3 cellular contexts compared by ENCODE assay signal in the genomic region with DNA sequence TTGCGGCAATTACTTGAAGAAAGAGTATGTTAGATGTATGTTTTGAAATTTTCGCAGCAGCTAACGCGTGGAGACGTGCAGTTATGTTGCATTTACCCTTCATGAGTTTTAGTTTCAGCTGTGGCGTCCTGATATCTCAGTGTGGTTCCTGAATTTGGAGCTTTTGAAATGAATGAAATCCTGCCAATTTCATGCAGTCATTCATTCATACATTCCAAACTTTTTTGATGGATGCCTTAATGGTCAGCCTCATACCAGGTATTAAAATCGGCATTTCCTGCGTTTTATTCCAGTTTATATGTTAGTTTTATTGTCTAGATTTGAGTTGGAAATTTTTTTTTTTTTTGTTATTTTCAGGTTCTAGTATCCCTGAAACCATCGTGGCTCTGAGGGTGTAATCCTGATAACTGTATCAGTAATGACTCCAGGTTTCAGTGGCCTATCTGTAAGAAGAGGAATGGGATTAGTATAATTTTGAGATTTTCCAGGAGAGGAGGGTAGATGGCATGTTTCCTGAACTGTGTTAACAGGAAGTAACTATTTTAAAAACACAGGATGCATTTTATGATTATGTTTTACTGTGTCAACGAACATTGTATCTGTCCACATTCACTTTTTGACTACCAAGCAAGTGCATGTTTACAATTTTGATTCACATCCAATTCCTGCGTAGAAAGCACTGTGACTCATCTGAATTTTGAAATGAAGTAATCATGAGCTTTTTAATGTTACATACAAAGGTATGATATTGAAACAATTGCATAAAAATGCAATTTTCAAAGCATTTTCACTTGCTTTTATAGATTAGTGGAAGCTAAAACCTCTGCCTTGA.
TF ChIP-seq lines count a peak whose summit lies in the region.

No MANE protein-coding gene starts in this region.

TF ChIP-seq in Ishikawa, 13 proteins besides CTCF, POLR2A, EP300 and RAD21:
- TF ChIP-seq CREB1 (IDR thresholded peaks at IDR 0.05; ENCODE audit: low read depth), result no peak
- TF ChIP-seq ZBTB7A (IDR thresholded peaks at IDR 0.05; ENCODE audit: low read depth), result no peak
- TF ChIP-seq FOXM1 (IDR thresholded peaks at IDR 0.05; ENCODE audit: borderline replicate concordance, low read depth), result no peak
- TF ChIP-seq, protein P1, sequence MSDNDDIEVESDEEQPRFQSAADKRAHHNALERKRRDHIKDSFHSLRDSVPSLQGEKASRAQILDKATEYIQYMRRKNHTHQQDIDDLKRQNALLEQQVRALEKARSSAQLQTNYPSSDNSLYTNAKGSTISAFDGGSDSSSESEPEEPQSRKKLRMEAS (IDR thresholded peaks at IDR 0.05), result peak; percentile 17; the same call in 1 of the 2 replicates
- TF ChIP-seq TCF12 (IDR thresholded peaks at IDR 0.05; ENCODE audit: low read depth), result no peak
- TF ChIP-seq, protein P2, sequence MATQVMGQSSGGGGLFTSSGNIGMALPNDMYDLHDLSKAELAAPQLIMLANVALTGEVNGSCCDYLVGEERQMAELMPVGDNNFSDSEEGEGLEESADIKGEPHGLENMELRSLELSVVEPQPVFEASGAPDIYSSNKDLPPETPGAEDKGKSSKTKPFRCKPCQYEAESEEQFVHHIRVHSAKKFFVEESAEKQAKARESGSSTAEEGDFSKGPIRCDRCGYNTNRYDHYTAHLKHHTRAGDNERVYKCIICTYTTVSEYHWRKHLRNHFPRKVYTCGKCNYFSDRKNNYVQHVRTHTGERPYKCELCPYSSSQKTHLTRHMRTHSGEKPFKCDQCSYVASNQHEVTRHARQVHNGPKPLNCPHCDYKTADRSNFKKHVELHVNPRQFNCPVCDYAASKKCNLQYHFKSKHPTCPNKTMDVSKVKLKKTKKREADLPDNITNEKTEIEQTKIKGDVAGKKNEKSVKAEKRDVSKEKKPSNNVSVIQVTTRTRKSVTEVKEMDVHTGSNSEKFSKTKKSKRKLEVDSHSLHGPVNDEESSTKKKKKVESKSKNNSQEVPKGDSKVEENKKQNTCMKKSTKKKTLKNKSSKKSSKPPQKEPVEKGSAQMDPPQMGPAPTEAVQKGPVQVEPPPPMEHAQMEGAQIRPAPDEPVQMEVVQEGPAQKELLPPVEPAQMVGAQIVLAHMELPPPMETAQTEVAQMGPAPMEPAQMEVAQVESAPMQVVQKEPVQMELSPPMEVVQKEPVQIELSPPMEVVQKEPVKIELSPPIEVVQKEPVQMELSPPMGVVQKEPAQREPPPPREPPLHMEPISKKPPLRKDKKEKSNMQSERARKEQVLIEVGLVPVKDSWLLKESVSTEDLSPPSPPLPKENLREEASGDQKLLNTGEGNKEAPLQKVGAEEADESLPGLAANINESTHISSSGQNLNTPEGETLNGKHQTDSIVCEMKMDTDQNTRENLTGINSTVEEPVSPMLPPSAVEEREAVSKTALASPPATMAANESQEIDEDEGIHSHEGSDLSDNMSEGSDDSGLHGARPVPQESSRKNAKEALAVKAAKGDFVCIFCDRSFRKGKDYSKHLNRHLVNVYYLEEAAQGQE (IDR thresholded peaks at IDR 0.05; ENCODE audit: low read depth), result no peak
- no peak for TF ChIP-seq EGR1 (IDR thresholded peaks at IDR 0.05)
- 0 out of 2 replicates have a peak, but pooled peaks have one; percentile 3 for TF ChIP-seq NFIC (IDR thresholded peaks at IDR 0.05)
- TF ChIP-seq CEBPB (IDR thresholded peaks at IDR 0.05), result no peak
- no peak for TF ChIP-seq TEAD4 (IDR thresholded peaks at IDR 0.05)
- no peak for TF ChIP-seq TAF1 (IDR thresholded peaks at IDR 0.05; ENCODE audit: low read depth)

TF ChIP-seq in K562, 482 proteins besides CTCF, POLR2A, EP300 and RAD21 (continues in another document):
- TF ChIP-seq, protein P3, sequence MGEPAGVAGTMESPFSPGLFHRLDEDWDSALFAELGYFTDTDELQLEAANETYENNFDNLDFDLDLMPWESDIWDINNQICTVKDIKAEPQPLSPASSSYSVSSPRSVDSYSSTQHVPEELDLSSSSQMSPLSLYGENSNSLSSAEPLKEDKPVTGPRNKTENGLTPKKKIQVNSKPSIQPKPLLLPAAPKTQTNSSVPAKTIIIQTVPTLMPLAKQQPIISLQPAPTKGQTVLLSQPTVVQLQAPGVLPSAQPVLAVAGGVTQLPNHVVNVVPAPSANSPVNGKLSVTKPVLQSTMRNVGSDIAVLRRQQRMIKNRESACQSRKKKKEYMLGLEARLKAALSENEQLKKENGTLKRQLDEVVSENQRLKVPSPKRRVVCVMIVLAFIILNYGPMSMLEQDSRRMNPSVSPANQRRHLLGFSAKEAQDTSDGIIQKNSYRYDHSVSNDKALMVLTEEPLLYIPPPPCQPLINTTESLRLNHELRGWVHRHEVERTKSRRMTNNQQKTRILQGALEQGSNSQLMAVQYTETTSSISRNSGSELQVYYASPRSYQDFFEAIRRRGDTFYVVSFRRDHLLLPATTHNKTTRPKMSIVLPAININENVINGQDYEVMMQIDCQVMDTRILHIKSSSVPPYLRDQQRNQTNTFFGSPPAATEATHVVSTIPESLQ (CRISPR knock-in tag; IDR thresholded peaks at IDR 0.05), result no peak
- TF ChIP-seq MAZ (CRISPR knock-in tag; conservative IDR thresholded peaks at IDR 0.05 in 1 of 2, IDR thresholded peaks at IDR 0.05 in 1 of 2) (0 out of 4 replicates have a peak, but pooled peaks of 1 of the 2 experiments have one; percentile 15), RHOXF2B (CRISPR knock-in tag; conservative IDR thresholded peaks at IDR 0.05) (no peak), TAF7 (tag; IDR thresholded peaks at IDR 0.05) (no peak), POLR3G (IDR thresholded peaks at IDR 0.05; ENCODE audit: extremely low read depth, insufficient read length, insufficient replicate concordance) (no peak), KLF6 (CRISPR knock-in tag; IDR thresholded peaks at IDR 0.05; ENCODE audit: borderline replicate concordance) (no peak), NCOA2 (IDR thresholded peaks at IDR 0.05; ENCODE audit: partially characterized antibody in 2 of 2) (no peak)
- TF ChIP-seq, protein P4, sequence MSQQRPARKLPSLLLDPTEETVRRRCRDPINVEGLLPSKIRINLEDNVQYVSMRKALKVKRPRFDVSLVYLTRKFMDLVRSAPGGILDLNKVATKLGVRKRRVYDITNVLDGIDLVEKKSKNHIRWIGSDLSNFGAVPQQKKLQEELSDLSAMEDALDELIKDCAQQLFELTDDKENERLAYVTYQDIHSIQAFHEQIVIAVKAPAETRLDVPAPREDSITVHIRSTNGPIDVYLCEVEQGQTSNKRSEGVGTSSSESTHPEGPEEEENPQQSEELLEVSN (IDR thresholded peaks at IDR 0.05; ENCODE audit: borderline replicate concordance in 1 of 2, extremely low read depth in 1 of 2, insufficient read depth in 1 of 2, insufficient read length in 1 of 2, low read depth in 1 of 2, low read length in 1 of 2, poor library complexity in 1 of 2, severe bottlenecking in 1 of 2), result peak in 1 of 2 experiments; percentile 2
- TF ChIP-seq, protein P5, sequence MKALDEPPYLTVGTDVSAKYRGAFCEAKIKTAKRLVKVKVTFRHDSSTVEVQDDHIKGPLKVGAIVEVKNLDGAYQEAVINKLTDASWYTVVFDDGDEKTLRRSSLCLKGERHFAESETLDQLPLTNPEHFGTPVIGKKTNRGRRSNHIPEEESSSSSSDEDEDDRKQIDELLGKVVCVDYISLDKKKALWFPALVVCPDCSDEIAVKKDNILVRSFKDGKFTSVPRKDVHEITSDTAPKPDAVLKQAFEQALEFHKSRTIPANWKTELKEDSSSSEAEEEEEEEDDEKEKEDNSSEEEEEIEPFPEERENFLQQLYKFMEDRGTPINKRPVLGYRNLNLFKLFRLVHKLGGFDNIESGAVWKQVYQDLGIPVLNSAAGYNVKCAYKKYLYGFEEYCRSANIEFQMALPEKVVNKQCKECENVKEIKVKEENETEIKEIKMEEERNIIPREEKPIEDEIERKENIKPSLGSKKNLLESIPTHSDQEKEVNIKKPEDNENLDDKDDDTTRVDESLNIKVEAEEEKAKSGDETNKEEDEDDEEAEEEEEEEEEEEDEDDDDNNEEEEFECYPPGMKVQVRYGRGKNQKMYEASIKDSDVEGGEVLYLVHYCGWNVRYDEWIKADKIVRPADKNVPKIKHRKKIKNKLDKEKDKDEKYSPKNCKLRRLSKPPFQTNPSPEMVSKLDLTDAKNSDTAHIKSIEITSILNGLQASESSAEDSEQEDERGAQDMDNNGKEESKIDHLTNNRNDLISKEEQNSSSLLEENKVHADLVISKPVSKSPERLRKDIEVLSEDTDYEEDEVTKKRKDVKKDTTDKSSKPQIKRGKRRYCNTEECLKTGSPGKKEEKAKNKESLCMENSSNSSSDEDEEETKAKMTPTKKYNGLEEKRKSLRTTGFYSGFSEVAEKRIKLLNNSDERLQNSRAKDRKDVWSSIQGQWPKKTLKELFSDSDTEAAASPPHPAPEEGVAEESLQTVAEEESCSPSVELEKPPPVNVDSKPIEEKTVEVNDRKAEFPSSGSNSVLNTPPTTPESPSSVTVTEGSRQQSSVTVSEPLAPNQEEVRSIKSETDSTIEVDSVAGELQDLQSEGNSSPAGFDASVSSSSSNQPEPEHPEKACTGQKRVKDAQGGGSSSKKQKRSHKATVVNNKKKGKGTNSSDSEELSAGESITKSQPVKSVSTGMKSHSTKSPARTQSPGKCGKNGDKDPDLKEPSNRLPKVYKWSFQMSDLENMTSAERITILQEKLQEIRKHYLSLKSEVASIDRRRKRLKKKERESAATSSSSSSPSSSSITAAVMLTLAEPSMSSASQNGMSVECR (CRISPR knock-in tag; IDR thresholded peaks at IDR 0.05), result no peak

TF ChIP-seq in HepG2, 621 proteins besides CTCF, POLR2A, EP300 and RAD21 (continues in another document):
- TF ChIP-seq, protein P6, sequence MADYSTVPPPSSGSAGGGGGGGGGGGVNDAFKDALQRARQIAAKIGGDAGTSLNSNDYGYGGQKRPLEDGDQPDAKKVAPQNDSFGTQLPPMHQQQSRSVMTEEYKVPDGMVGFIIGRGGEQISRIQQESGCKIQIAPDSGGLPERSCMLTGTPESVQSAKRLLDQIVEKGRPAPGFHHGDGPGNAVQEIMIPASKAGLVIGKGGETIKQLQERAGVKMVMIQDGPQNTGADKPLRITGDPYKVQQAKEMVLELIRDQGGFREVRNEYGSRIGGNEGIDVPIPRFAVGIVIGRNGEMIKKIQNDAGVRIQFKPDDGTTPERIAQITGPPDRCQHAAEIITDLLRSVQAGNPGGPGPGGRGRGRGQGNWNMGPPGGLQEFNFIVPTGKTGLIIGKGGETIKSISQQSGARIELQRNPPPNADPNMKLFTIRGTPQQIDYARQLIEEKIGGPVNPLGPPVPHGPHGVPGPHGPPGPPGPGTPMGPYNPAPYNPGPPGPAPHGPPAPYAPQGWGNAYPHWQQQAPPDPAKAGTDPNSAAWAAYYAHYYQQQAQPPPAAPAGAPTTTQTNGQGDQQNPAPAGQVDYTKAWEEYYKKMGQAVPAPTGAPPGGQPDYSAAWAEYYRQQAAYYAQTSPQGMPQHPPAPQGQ (CRISPR knock-in tag; IDR thresholded peaks at IDR 0.05; ENCODE audit: borderline replicate concordance), result no peak
- TF ChIP-seq SP5 (CRISPR knock-in tag; IDR thresholded peaks at IDR 0.05; ENCODE audit: borderline replicate concordance, low read depth), result 0 out of 2 replicates have a peak, but pooled peaks have one; percentile 12
- no peak for TF ChIP-seq FOXA1 (IDR thresholded peaks at IDR 0.05)
- TF ChIP-seq FOXA1 (CRISPR knock-in tag; IDR thresholded peaks at IDR 0.05), result 0 out of 2 replicates have a peak, but pooled peaks have one; percentile 35
- TF ChIP-seq ZNF772 (CRISPR knock-in tag; IDR thresholded peaks at IDR 0.05), result no peak
- TF ChIP-seq, protein P7, sequence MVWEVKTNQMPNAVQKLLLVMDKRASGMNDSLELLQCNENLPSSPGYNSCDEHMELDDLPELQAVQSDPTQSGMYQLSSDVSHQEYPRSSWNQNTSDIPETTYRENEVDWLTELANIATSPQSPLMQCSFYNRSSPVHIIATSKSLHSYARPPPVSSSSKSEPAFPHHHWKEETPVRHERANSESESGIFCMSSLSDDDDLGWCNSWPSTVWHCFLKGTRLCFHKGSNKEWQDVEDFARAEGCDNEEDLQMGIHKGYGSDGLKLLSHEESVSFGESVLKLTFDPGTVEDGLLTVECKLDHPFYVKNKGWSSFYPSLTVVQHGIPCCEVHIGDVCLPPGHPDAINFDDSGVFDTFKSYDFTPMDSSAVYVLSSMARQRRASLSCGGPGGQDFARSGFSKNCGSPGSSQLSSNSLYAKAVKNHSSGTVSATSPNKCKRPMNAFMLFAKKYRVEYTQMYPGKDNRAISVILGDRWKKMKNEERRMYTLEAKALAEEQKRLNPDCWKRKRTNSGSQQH (CRISPR knock-in tag; IDR thresholded peaks at IDR 0.05; ENCODE audit: low read depth), result 0 out of 2 replicates have a peak, but pooled peaks have one; percentile 7
- peak; percentile 69 for TF ChIP-seq ZNF24 (IDR thresholded peaks at IDR 0.05)
- TF ChIP-seq, protein P8, sequence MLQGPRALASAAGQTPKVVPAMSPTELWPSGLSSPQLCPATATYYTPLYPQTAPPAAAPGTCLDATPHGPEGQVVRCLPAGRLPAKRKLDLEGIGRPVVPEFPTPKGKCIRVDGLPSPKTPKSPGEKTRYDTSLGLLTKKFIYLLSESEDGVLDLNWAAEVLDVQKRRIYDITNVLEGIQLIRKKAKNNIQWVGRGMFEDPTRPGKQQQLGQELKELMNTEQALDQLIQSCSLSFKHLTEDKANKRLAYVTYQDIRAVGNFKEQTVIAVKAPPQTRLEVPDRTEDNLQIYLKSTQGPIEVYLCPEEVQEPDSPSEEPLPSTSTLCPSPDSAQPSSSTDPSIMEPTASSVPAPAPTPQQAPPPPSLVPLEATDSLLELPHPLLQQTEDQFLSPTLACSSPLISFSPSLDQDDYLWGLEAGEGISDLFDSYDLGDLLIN (CRISPR knock-in tag; IDR thresholded peaks at IDR 0.05; ENCODE audit: borderline replicate concordance), result no peak
- peak; percentile 48 for TF ChIP-seq FOXA3 (CRISPR knock-in tag; IDR thresholded peaks at IDR 0.05)
- peak; percentile 9; the same call in 1 of the 2 replicates for TF ChIP-seq ELF3 (CRISPR knock-in tag; IDR thresholded peaks at IDR 0.05)
- TF ChIP-seq, protein P9, sequence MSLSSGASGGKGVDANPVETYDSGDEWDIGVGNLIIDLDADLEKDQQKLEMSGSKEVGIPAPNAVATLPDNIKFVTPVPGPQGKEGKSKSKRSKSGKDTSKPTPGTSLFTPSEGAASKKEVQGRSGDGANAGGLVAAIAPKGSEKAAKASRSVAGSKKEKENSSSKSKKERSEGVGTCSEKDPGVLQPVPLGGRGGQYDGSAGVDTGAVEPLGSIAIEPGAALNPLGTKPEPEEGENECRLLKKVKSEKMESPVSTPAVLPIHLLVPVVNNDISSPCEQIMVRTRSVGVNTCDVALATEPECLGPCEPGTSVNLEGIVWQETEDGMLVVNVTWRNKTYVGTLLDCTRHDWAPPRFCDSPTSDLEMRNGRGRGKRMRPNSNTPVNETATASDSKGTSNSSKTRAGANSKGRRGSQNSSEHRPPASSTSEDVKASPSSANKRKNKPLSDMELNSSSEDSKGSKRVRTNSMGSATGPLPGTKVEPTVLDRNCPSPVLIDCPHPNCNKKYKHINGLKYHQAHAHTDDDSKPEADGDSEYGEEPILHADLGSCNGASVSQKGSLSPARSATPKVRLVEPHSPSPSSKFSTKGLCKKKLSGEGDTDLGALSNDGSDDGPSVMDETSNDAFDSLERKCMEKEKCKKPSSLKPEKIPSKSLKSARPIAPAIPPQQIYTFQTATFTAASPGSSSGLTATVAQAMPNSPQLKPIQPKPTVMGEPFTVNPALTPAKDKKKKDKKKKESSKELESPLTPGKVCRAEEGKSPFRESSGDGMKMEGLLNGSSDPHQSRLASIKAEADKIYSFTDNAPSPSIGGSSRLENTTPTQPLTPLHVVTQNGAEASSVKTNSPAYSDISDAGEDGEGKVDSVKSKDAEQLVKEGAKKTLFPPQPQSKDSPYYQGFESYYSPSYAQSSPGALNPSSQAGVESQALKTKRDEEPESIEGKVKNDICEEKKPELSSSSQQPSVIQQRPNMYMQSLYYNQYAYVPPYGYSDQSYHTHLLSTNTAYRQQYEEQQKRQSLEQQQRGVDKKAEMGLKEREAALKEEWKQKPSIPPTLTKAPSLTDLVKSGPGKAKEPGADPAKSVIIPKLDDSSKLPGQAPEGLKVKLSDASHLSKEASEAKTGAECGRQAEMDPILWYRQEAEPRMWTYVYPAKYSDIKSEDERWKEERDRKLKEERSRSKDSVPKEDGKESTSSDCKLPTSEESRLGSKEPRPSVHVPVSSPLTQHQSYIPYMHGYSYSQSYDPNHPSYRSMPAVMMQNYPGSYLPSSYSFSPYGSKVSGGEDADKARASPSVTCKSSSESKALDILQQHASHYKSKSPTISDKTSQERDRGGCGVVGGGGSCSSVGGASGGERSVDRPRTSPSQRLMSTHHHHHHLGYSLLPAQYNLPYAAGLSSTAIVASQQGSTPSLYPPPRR (CRISPR knock-in tag; IDR thresholded peaks at IDR 0.05; ENCODE audit: borderline replicate concordance), result no peak
